In genomic region chr4:135838889-135839288, GRCh38 we compare ENCODE assay signal across 12 cellular contexts.
DNase-seq lines count a peak whose midpoint lies in the region; ATAC-seq lines count a peak whose summit lies in the region.
"Had no signal": no experiment of that assay in that cellular context is flagged by ENCODE, and none has a peak within 500 bp of the region (broad histone marks: within the 10 kb centered on the region; RNA-seq: fewer than 3 reads in every experiment).

No MANE protein-coding gene starts in this region.

- peaks cover 10% of the 10 kb centered on the region for H3K9me3 Mint-ChIP-seq in stimulated activated effector memory CD8-positive, alpha-beta T cell treated with anti-CD3 and anti-CD28 coated beads, Interleukin-12 subunit alpha, Interleukin-12 subunit beta, amount 100 ng/mL, for 72 hours

- no peaks in the 10 kb centered on the region for H3K36me3 Mint-ChIP-seq in stimulated activated effector memory CD8-positive, alpha-beta T cell treated with anti-CD3 and anti-CD28 coated beads, Interleukin-12 subunit alpha, Interleukin-12 subunit beta, amount 100 ng/mL, for 72 hours
- H3K36me3 Mint-ChIP-seq: IgD-negative memory B cell; naive thymus-derived CD4-positive, alpha-beta T cell had no signal

- no peak overlapping the region for H3K27ac Mint-ChIP-seq in stimulated activated effector memory CD8-positive, alpha-beta T cell treated with anti-CD3 and anti-CD28 coated beads, Interleukin-12 subunit alpha, Interleukin-12 subunit beta, amount 100 ng/mL, for 72 hours
- H3K27ac Mint-ChIP-seq: IgD-negative memory B cell; naive thymus-derived CD4-positive, alpha-beta T cell had no signal

- no peak for ATAC-seq in GM21526 (IDR thresholded peaks at IDR 0.05; ENCODE audit: low FRiP score, unreplicated experiment)
- ATAC-seq in stimulated activated effector memory CD8-positive, alpha-beta T cell treated with anti-CD3 and anti-CD28 coated beads, Interleukin-12 subunit alpha, Interleukin-12 subunit beta, amount 100 ng/mL, for 72 hours = no peak
- ATAC-seq: activated T-cell treated with anti-CD3 and anti-CD28 coated beads, Interleukin-2, amount 50 U/mL, for 4 hours; naive thymus-derived CD4-positive, alpha-beta T cell had no signal

- no peak overlapping the region for H3K4me3 Mint-ChIP-seq in stimulated activated effector memory CD8-positive, alpha-beta T cell treated with anti-CD3 and anti-CD28 coated beads, Interleukin-12 subunit alpha, Interleukin-12 subunit beta, amount 100 ng/mL, for 72 hours
- H3K4me3 Mint-ChIP-seq: activated T-cell treated with anti-CD3 and anti-CD28 coated beads, Interleukin-2, amount 50 U/mL, for 4 hours; central memory CD8-positive, alpha-beta T cell; IgD-negative memory B cell; naive thymus-derived CD4-positive, alpha-beta T cell had no signal

- no peaks in the 10 kb centered on the region for H3K4me1 Mint-ChIP-seq in stimulated activated effector memory CD8-positive, alpha-beta T cell treated with anti-CD3 and anti-CD28 coated beads, Interleukin-12 subunit alpha, Interleukin-12 subunit beta, amount 100 ng/mL, for 72 hours
- H3K4me1 Mint-ChIP-seq: central memory CD8-positive, alpha-beta T cell; IgD-negative memory B cell; naive thymus-derived CD4-positive, alpha-beta T cell had no signal

- DNase-seq in NCI-H1417 (lab: John Stamatoyannopoulos, UW) (peak in 2 of 3 experiments; percentile 12 to 67), NCI-H1417 treated with DMSO at 0.1 percent for 48 hours (lab: John Stamatoyannopoulos, UW) (no peak), RPMI7951 (ENCODE audit: low read depth) (peak; percentile 1), fibroblast of the conjunctiva (ENCODE audit: low read depth) (peak; percentile 4), stromal cell of bone marrow (ENCODE audit: low read depth) (peak; percentile 10), hippocampal formation (lab: John Stamatoyannopoulos, UW) (no peak)
- no peak for DNase-seq in stimulated activated effector memory CD8-positive, alpha-beta T cell treated with anti-CD3 and anti-CD28 coated beads, Interleukin-12 subunit alpha, Interleukin-12 subunit beta, amount 100 ng/mL, for 72 hours (ENCODE audit: low spot score in 2 of 2)
- DNase-seq: activated T-cell treated with anti-CD3 and anti-CD28 coated beads, Interleukin-2, amount 50 U/mL, for 4 hours; naive thymus-derived CD4-positive, alpha-beta T cell had no signal

Comparison
In these comparisons a context has a peak if more than half of its experiments do, and no peak if none do; other contexts are left out.
1. DNase-seq: peak in NCI-H1417 (2 of 3), RPMI7951 (single experiment), fibroblast of the conjunctiva (single experiment) and stromal cell of bone marrow (single experiment); none in NCI-H1417 treated with DMSO at 0.1 percent for 48 hours (single experiment), stimulated activated effector memory CD8-positive, alpha-beta T cell treated with anti-CD3 and anti-CD28 coated beads, Interleukin-12 subunit alpha, Interleukin-12 subunit beta, amount 100 ng/mL, for 72 hours (0 of 2) and hippocampal formation (0 of 2).